Comparison of ENCODE assay signal across 11 cellular contexts in genomic region chr19:10747674-10748073, GRCh38. TPM values are rescaled to one million over a fixed set of nuclear protein-coding genes. Genes with fewer than 3 reads are reported as not detected.
DNase-seq lines count a peak whose midpoint lies in the region; ATAC-seq and TF ChIP-seq lines count a peak whose summit lies in the region.
"Had no signal": no experiment of that assay in that cellular context is flagged by ENCODE, and none has a peak within 500 bp of the region (broad histone marks: within the 10 kb centered on the region; RNA-seq: fewer than 3 reads in every experiment).

No MANE protein-coding gene starts in this region.

- POLR2A ChIA-PET in HCT116 (lab: Charles Lee): no interaction called here

- no peak overlapping the region for H2AFZ ChIP-seq in HCT116 (ENCODE audit: low read depth, low read length, poor library complexity, severe bottlenecking)

- H3K79me2 ChIP-seq in HCT116 (ENCODE audit: insufficient read depth, low read length): peaks cover 92% of the 10 kb centered on the region

- no peak overlapping the region for H3K4me3 ChIP-seq in HCT116 (replicated peaks in 1 of 2; ENCODE audit: low read depth in 1 of 2, low read length in 2 of 2)
- H3K4me3 ChIP-seq: GM12878, MG63 had no signal

- no TSS peak for BruUV-seq in HCT116 (replicated peaks; lab: Mats Ljungman, UMichigan)

- no peaks in the 10 kb centered on the region for H3K27me3 Mint-ChIP-seq in dendritic cell treated with granulocyte-macrophage colony-stimulating factor and Interleukin-4, amounts not matched to agents 40 ng/mL and 50 ng/mL, for 4 days
- no peaks in the 10 kb centered on the region for H3K27me3 Mint-ChIP-seq in natural killer cell treated with Interleukin-12 subunit alpha and Interleukin-12 subunit beta and Interleukin-15 and Interleukin-18, amount 100 ng/mL, for 72 hours

- H3K9me3 Mint-ChIP-seq in dendritic cell treated with granulocyte-macrophage colony-stimulating factor and Interleukin-4, amounts not matched to agents 40 ng/mL and 50 ng/mL, for 4 days: no peaks in the 10 kb centered on the region
- H3K9me3 Mint-ChIP-seq in natural killer cell treated with Interleukin-12 subunit alpha and Interleukin-12 subunit beta and Interleukin-15 and Interleukin-18, amount 100 ng/mL, for 72 hours: no peaks in the 10 kb centered on the region

- TF ChIP-seq RAD21 in HCT116 (IDR thresholded peaks at IDR 0.05; ENCODE audit: low read depth): no peak

- peak overlapping the region; percentile 27 for H3K27ac Mint-ChIP-seq in dendritic cell treated with granulocyte-macrophage colony-stimulating factor and Interleukin-4, amounts not matched to agents 40 ng/mL and 50 ng/mL, for 4 days
- H3K27ac Mint-ChIP-seq in natural killer cell treated with Interleukin-12 subunit alpha and Interleukin-12 subunit beta and Interleukin-15 and Interleukin-18, amount 100 ng/mL, for 72 hours: peak overlapping the region; percentile 61 to 73

- no peaks in the 10 kb centered on the region for H3K9me2 ChIP-seq in HCT116 (ENCODE audit: insufficient read depth)

- 0 out of 2 replicates have a peak overlapping the region, but pooled peaks have one; percentile 20 for H3K9ac ChIP-seq in HCT116 (ENCODE audit: low read length)

- ATAC-seq in HCT116 (no peak), HG03139 (IDR thresholded peaks at IDR 0.05; ENCODE audit: unreplicated experiment) (no peak)
- ATAC-seq in natural killer cell treated with Interleukin-12 subunit alpha and Interleukin-12 subunit beta and Interleukin-15 and Interleukin-18, amount 100 ng/mL, for 72 hours: peak in 1 of 2 donors; percentile 36
- ATAC-seq: GM12878 had no signal

- H3K36me3 ChIP-seq in HCT116 (ENCODE audit: control insufficient read depth in 1 of 2, insufficient read depth in 2 of 2, low read length in 2 of 2): no peaks in the 10 kb centered on the region

- H3K36me3 Mint-ChIP-seq in dendritic cell treated with granulocyte-macrophage colony-stimulating factor and Interleukin-4, amounts not matched to agents 40 ng/mL and 50 ng/mL, for 4 days (ENCODE audit: low read depth): peaks cover 15% of the 10 kb centered on the region
- no peaks in the 10 kb centered on the region for H3K36me3 Mint-ChIP-seq in natural killer cell treated with Interleukin-12 subunit alpha and Interleukin-12 subunit beta and Interleukin-15 and Interleukin-18, amount 100 ng/mL, for 72 hours

- RAD21 ChIA-PET in HCT116 (lab: Charles Lee; ENCODE audit: low non-redundant PET in 1 of 2, low total read pairs in 2 of 2, uncharacterized antibody in 2 of 2, unreplicated experiment in 2 of 2): no interaction called here

- no peak for TF ChIP-seq POLR2A in HCT116 (IDR thresholded peaks at IDR 0.05; ENCODE audit: borderline replicate concordance, extremely low read depth, insufficient read depth, insufficient read length)

- CTCF ChIA-PET in HCT116 (lab: Charles Lee): no interaction called here

- H3K27me3 ChIP-seq in HCT116 (ENCODE audit: insufficient read depth, low read length): no peaks in the 10 kb centered on the region
- H3K27me3 ChIP-seq: MG63 had no signal

- intact Hi-C loops in HCT116 (cut with micrococcal nuclease): no loop called here
- intact Hi-C loops in dendritic cell treated with granulocyte-macrophage colony-stimulating factor and Interleukin-4, amounts not matched to agents 40 ng/mL and 50 ng/mL, for 4 days (cut with micrococcal nuclease): no loop called here

- peaks cover 8% of the 10 kb centered on the region; the same call in 1 of the 2 replicates for H4K20me1 ChIP-seq in HCT116 (ENCODE audit: insufficient read depth)

- no peak overlapping the region for H3K4me3 Mint-ChIP-seq in dendritic cell treated with granulocyte-macrophage colony-stimulating factor and Interleukin-4, amounts not matched to agents 40 ng/mL and 50 ng/mL, for 4 days
- peak overlapping the region; percentile 43 for H3K4me3 Mint-ChIP-seq in natural killer cell treated with Interleukin-12 subunit alpha and Interleukin-12 subunit beta and Interleukin-15 and Interleukin-18, amount 100 ng/mL, for 72 hours

- no peak for TF ChIP-seq CTCF in C4-2B (conservative IDR thresholded peaks at IDR 0.05)
- no peak for TF ChIP-seq CTCF in HCT116 (IDR thresholded peaks at IDR 0.05 in 2 of 3, conservative IDR thresholded peaks at IDR 0.05 in 1 of 3; ENCODE audit: borderline replicate concordance in 1 of 3, insufficient read depth in 1 of 3, low read depth in 2 of 3, low read length in 2 of 3)

- no peaks in the 10 kb centered on the region for H3K9me3 ChIP-seq in HCT116 (ENCODE audit: control insufficient read depth in 1 of 2, insufficient read depth in 1 of 2, low read depth in 1 of 2, low read length in 2 of 2)
- H3K9me3 ChIP-seq: MG63 had no signal

- peak overlapping the region; percentile 85 for H3K4me2 ChIP-seq in HCT116 (ENCODE audit: low read length)

- no peak for DNase-seq in HCT116 (ENCODE audit: low read depth, low spot score)
- DNase-seq in natural killer cell treated with Interleukin-12 subunit alpha and Interleukin-12 subunit beta and Interleukin-15 and Interleukin-18, amount 100 ng/mL, for 72 hours (ENCODE audit: low spot score): no peak
- DNase-seq in NCI-H187 (lab: John Stamatoyannopoulos, UW): no peak
- DNase-seq in stimulated activated CD4-positive, alpha-beta T cell treated with anti-CD3 and anti-CD28 coated beads, Interleukin-12 subunit alpha, Interleukin-12 subunit beta, amount 100 ng/mL, for 4 hours: no peak
- no peak for DNase-seq in NOMO-1 treated with DMSO at 0.1 percent for 48 hours (lab: John Stamatoyannopoulos, UW; ENCODE audit: unreplicated experiment)
- DNase-seq: NCI-H446 treated with DMSO at 0.1 percent for 48 hours had no signal

- peak overlapping the region; percentile 82 for H3K27ac ChIP-seq in C4-2B
- peak overlapping the region; percentile 93 for H3K27ac ChIP-seq in HCT116 (ENCODE audit: low read depth, low read length)

- peaks cover 67% of the 10 kb centered on the region in 2 experiments for H3K4me1 ChIP-seq in HCT116 (ENCODE audit: control insufficient read depth in 1 of 2, insufficient read depth in 2 of 2, low read length in 2 of 2)

- peaks cover 86% of the 10 kb centered on the region for H3K4me1 Mint-ChIP-seq in dendritic cell treated with granulocyte-macrophage colony-stimulating factor and Interleukin-4, amounts not matched to agents 40 ng/mL and 50 ng/mL, for 4 days (ENCODE audit: low read depth)
- H3K4me1 Mint-ChIP-seq in natural killer cell treated with Interleukin-12 subunit alpha and Interleukin-12 subunit beta and Interleukin-15 and Interleukin-18, amount 100 ng/mL, for 72 hours (ENCODE audit: low read depth in 2 of 2): peaks cover 52 to 55% of the 10 kb centered on the region in 2 donors

TF ChIP-seq in HCT116, 20 proteins besides CTCF, POLR2A, EP300 and RAD21:
- TF ChIP-seq, protein P1, sequence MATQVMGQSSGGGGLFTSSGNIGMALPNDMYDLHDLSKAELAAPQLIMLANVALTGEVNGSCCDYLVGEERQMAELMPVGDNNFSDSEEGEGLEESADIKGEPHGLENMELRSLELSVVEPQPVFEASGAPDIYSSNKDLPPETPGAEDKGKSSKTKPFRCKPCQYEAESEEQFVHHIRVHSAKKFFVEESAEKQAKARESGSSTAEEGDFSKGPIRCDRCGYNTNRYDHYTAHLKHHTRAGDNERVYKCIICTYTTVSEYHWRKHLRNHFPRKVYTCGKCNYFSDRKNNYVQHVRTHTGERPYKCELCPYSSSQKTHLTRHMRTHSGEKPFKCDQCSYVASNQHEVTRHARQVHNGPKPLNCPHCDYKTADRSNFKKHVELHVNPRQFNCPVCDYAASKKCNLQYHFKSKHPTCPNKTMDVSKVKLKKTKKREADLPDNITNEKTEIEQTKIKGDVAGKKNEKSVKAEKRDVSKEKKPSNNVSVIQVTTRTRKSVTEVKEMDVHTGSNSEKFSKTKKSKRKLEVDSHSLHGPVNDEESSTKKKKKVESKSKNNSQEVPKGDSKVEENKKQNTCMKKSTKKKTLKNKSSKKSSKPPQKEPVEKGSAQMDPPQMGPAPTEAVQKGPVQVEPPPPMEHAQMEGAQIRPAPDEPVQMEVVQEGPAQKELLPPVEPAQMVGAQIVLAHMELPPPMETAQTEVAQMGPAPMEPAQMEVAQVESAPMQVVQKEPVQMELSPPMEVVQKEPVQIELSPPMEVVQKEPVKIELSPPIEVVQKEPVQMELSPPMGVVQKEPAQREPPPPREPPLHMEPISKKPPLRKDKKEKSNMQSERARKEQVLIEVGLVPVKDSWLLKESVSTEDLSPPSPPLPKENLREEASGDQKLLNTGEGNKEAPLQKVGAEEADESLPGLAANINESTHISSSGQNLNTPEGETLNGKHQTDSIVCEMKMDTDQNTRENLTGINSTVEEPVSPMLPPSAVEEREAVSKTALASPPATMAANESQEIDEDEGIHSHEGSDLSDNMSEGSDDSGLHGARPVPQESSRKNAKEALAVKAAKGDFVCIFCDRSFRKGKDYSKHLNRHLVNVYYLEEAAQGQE (IDR thresholded peaks at IDR 0.05; ENCODE audit: low read depth): no peak
- no peak for TF ChIP-seq EZH2phosphoT487 (IDR thresholded peaks at IDR 0.05; ENCODE audit: borderline replicate concordance)
- TF ChIP-seq EGR1 (IDR thresholded peaks at IDR 0.05; ENCODE audit: low read depth): no peak
- no peak for TF ChIP-seq SRF (IDR thresholded peaks at IDR 0.05; ENCODE audit: low read depth)
- TF ChIP-seq ATF3 (IDR thresholded peaks at IDR 0.05): no peak
- TF ChIP-seq SP1 (IDR thresholded peaks at IDR 0.05; ENCODE audit: low read depth): no peak
- TF ChIP-seq MAX (IDR thresholded peaks at IDR 0.05): no peak
TF ChIP-seq in HCT116: peak in this region for 0.

RNA-seq across cellular contexts. Expression of gene DNM2, which starts 29.8 kb away (rescaled TPM):
- 183 TPM for total RNA-seq in HCT116 (2021; ENCODE audit: unreplicated experiment)
- polyA plus RNA-seq in HCT116 (2012): 163 and 167 TPM in 2 replicates
- total RNA-seq in natural killer cell treated with Interleukin-12 subunit alpha and Interleukin-12 subunit beta and Interleukin-15 and Interleukin-18, amount 100 ng/mL, for 72 hours: 100 to 1,000 TPM; 403 to 422 TPM

RNA-seq across cellular contexts. Expression of gene QTRT1, which starts 46.4 kb away (rescaled TPM):
- 54.6 TPM for total RNA-seq in HCT116 (2021; ENCODE audit: unreplicated experiment)
- 57.8 and 69.3 TPM in 2 replicates for polyA plus RNA-seq in HCT116 (2012)
- 100 to 1,000 TPM in 1 of 2 donors, 10 to 100 TPM in 1; 32.0 to 110 TPM for total RNA-seq in natural killer cell treated with Interleukin-12 subunit alpha and Interleukin-12 subunit beta and Interleukin-15 and Interleukin-18, amount 100 ng/mL, for 72 hours
